17 cellular contexts compared by ENCODE assay signal in the genomic region with DNA sequence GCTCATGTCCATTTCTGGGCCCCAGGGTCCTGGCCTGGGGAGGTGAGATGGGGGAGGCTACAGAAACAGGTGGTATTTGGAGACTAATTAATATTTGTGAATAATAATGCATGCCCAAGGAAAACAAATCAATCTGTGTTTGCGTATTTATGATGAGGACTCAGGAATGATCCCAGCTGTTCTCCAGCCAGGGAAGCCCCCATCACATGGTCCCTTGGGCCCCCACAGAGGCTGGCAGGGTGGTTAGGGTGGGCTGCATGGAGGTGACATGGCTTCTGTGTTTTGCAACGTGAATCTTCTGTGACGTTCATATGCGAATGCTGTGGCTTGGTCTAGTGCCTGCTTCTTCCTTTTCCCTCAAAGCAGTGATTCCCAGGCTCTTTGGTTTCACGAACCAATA. TPM values are rescaled to one million over a fixed set of nuclear protein-coding genes. Genes with fewer than 3 reads are reported as not detected.
A peak's percentile ranks its signal among the peaks of the same experiment; 100 is the strongest.
DNase-seq lines count a peak whose midpoint lies in the region; TF ChIP-seq lines count a peak whose summit lies in the region.
"Had no signal": no experiment of that assay in that cellular context is flagged by ENCODE, and none has a peak within 500 bp of the region (broad histone marks: within the 10 kb centered on the region; RNA-seq: fewer than 3 reads in every experiment).

No MANE protein-coding gene starts in this region.

- TF ChIP-seq CTCF in LNCaP clone FGC (IDR thresholded peaks at IDR 0.05; ENCODE audit: control insufficient read depth, extremely low read depth, insufficient read depth) (no peak), dorsolateral prefrontal cortex (IDR thresholded peaks at IDR 0.05 in 54 of 56, conservative IDR thresholded peaks at IDR 0.05 in 2 of 56; ENCODE audit: low read depth in 1 of 56, partially characterized antibody in 56 of 56) (peak in 2 of 56 donors; percentile 1)

- in situ Hi-C loops in HAP-1 (cut with MboI; ENCODE audit: low sequenced_read_pairs) = loop anchor here (25.0 kb wide), 1 partner anchor 396 kb away; a partner anchor contains a TSS

- DNase-seq in LNCaP clone FGC (ENCODE audit: low read depth) (no peak), dorsolateral prefrontal cortex (no peak), MV-4-11 (lab: John Stamatoyannopoulos, UW) (no peak), HAP-1 (ENCODE audit: low spot score in 2 of 2) (no peak), T1000 (lab: John Stamatoyannopoulos, UW) (no peak), NCI-H1930 (lab: John Stamatoyannopoulos, UW) (no peak)
- DNase-seq: activated CD4-positive, alpha-beta memory T cell treated with anti-CD3 and anti-CD28 coated beads, Interleukin-2, amount 10 ng/mL, durations not matched to agents 7 days and 5 days; activated naive CD8-positive, alpha-beta T cell treated with anti-CD3 and anti-CD28 coated beads, Interleukin-2, amount 10 ng/mL, durations not matched to agents 7 days and 5 days; activated T-cell treated with anti-CD3 and anti-CD28 coated beads, Interleukin-2, amount 50 U/mL, for 48 hours; COR-L47; MG63; NCI-H2029; NCI-H774; stimulated activated CD4-positive, alpha-beta T cell treated with anti-CD3 and anti-CD28 coated beads, Interleukin-1b, Interleukin-23, amount 100 ng/mL, for 48 hours had no signal

- H3K4me3 ChIP-seq in LNCaP clone FGC (ENCODE audit: low read depth, low read length) (peak overlapping the region; percentile 11; the same call in 1 of the 2 replicates), dorsolateral prefrontal cortex (peak overlapping the region in 5 of 59 donors; percentile 8 to 41 (median 17)), muscle layer of duodenum (ENCODE audit: low read depth in 1 of 2, low read length in 2 of 2) (no peak overlapping the region), subcutaneous abdominal adipose tissue (ENCODE audit: low read depth in 1 of 5, low read length in 5 of 5) (no peak overlapping the region), HAP-1 (no peak overlapping the region)
- H3K4me3 ChIP-seq: GM12878, MG63 had no signal

- peak overlapping the region; percentile 84 to 98 (median 96) for H3K27ac ChIP-seq in dorsolateral prefrontal cortex
- H3K27ac ChIP-seq in muscle layer of duodenum (ENCODE audit: low read length) = peak overlapping the region; percentile 54
- peak overlapping the region; percentile 72 for H3K27ac ChIP-seq in subcutaneous abdominal adipose tissue (ENCODE audit: low read depth, low read length)

- H3K36me3 ChIP-seq in muscle layer of duodenum (ENCODE audit: control insufficient read depth in 1 of 2, insufficient read depth in 2 of 2, low read length in 2 of 2) = no peaks in the 10 kb centered on the region
- H3K36me3 ChIP-seq in subcutaneous abdominal adipose tissue (ENCODE audit: control insufficient read depth in 5 of 5, insufficient read depth in 5 of 5, low read length in 5 of 5) = peaks cover 0 to 11% (median 10%) of the 10 kb centered on the region in 5 donors
- peaks cover 22% of the 10 kb centered on the region for H3K36me3 ChIP-seq in HAP-1 (replicated peaks)
- H3K36me3 ChIP-seq: MG63 had no signal

- H3K27me3 ChIP-seq in dorsolateral prefrontal cortex (no peaks in the 10 kb centered on the region), muscle layer of duodenum (ENCODE audit: low read depth, low read length) (no peaks in the 10 kb centered on the region), subcutaneous abdominal adipose tissue (ENCODE audit: control insufficient read depth in 5 of 5, insufficient read depth in 4 of 5, low read length in 5 of 5) (no peaks in the 10 kb centered on the region), HAP-1 (ENCODE audit: low read depth) (no peaks in the 10 kb centered on the region)
- H3K27me3 ChIP-seq: MG63 had no signal

- peaks cover 17 to 21% of the 10 kb centered on the region in 2 donors for H3K4me1 ChIP-seq in muscle layer of duodenum (ENCODE audit: control insufficient read depth in 1 of 2, insufficient read depth in 2 of 2, low read length in 2 of 2)
- peaks cover 6 to 90% (median 67%) of the 10 kb centered on the region in 5 donors for H3K4me1 ChIP-seq in subcutaneous abdominal adipose tissue (ENCODE audit: control insufficient read depth in 5 of 5, insufficient read depth in 5 of 5, low read length in 5 of 5)
- H3K4me1 ChIP-seq in HAP-1 = 0 out of 2 replicates have a peak, but pooled peaks cover 5% of the 10 kb centered on the region

- H3K9ac ChIP-seq in subcutaneous abdominal adipose tissue (ENCODE audit: low read length in 5 of 5) = peak overlapping the region in 1 of 5 donors; percentile 44

- intact Hi-C loops in dorsolateral prefrontal cortex (cut with DNase I) = no loop called here

- H3K9me3 ChIP-seq in muscle layer of duodenum (ENCODE audit: control insufficient read depth in 1 of 2, low read length in 2 of 2) (no peaks in the 10 kb centered on the region), subcutaneous abdominal adipose tissue (ENCODE audit: control insufficient read depth in 5 of 5, low read length in 5 of 5) (no peaks in the 10 kb centered on the region), HAP-1 (no peaks in the 10 kb centered on the region)
- H3K9me3 ChIP-seq: MG63 had no signal

RNA-seq across cellular contexts. Expression of a gene that starts 10.5 kb away (rescaled TPM):
- 100 to 1,000 TPM; 123 to 271 (median 184) TPM for total RNA-seq in dorsolateral prefrontal cortex
